ENCODE assay signal across 17 cellular contexts in the genomic region with DNA sequence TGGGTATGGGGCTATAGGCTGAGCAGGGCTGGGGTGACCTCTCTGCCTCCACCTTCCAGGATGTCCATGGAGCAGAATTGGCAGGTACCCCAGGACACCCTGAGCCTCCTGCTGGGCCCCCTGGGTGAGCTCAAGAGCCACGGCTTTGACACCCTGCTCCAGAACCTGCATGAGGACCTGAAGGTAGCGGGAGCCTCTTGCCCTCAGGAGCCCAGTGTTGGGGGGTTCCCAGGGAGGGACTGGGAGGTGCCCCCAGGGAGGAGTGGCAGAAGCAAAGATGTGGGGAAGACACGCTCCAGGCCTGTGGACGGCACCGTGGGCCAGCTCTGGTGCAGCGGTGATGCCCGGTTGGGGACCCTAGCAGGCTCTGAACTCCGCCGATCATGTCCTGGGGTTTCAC. TPM values are rescaled to one million over a fixed set of nuclear protein-coding genes. Genes with fewer than 3 reads are reported as not detected.
"Had no signal": no experiment of that assay in that cellular context is flagged by ENCODE, and none has a peak within 500 bp of the region (broad histone marks: within the 10 kb centered on the region; RNA-seq: fewer than 3 reads in every experiment).

No MANE protein-coding gene starts in this region.

- H2AFZ ChIP-seq: hepatocyte had no signal

- H3K4me1 ChIP-seq: ascending aorta had no signal

- H3K4me1 Mint-ChIP-seq: activated naive CD8-positive, alpha-beta T cell treated with anti-CD3 and anti-CD28 coated beads, Interleukin-2, amount 50 U/mL, for 24 hours; natural killer cell had no signal

- ATAC-seq: activated CD4-positive, CD25-positive, alpha-beta regulatory T cell treated with anti-CD3 and anti-CD28 coated beads, Interleukin-2, amount 50 U/mL, for 24 hours; activated naive CD8-positive, alpha-beta T cell treated with anti-CD3 and anti-CD28 coated beads, Interleukin-2, amount 50 U/mL, for 24 hours; natural killer cell; psoas muscle had no signal

- H3K4me2 ChIP-seq: hepatocyte had no signal

- H3K27me3 ChIP-seq: ascending aorta, hepatocyte had no signal

- H3K4me3 ChIP-seq: ascending aorta, hepatocyte, psoas muscle had no signal

- H3K4me3 Mint-ChIP-seq: activated naive CD4-positive, alpha-beta T cell treated with anti-CD3 and anti-CD28 coated beads for 36 hours; activated naive CD8-positive, alpha-beta T cell treated with anti-CD3 and anti-CD28 coated beads, Interleukin-2, amount 50 U/mL, for 24 hours; natural killer cell had no signal

- H3K9me3 ChIP-seq: ascending aorta, psoas muscle had no signal

- DNase-seq: activated CD4-positive, alpha-beta T cell treated with anti-CD3 and anti-CD28 coated beads, Interleukin-2, amount 50 U/mL, for 4 hours; activated naive CD4-positive, alpha-beta T cell treated with anti-CD3 and anti-CD28 coated beads for 36 hours; activated naive CD8-positive, alpha-beta T cell treated with anti-CD3 and anti-CD28 coated beads, Interleukin-2, amount 50 U/mL, for 24 hours; islet precursor cell; natural killer cell; stimulated activated CD4-positive, alpha-beta T cell treated with anti-CD3 and anti-CD28 coated beads, Interleukin-12 subunit alpha, Interleukin-12 subunit beta, amount 100 ng/mL, for 4 hours; stimulated activated CD4-positive, alpha-beta T cell treated with anti-CD3 and anti-CD28 coated beads, Interleukin-2, amount 100 ng/mL, for 24 hours had no signal

- H3K79me2 ChIP-seq: hepatocyte had no signal

- H3K36me3 Mint-ChIP-seq: natural killer cell had no signal

- H3K9me3 Mint-ChIP-seq: activated naive CD4-positive, alpha-beta T cell treated with anti-CD3 and anti-CD28 coated beads for 36 hours; activated naive CD8-positive, alpha-beta T cell treated with anti-CD3 and anti-CD28 coated beads, Interleukin-2, amount 50 U/mL, for 24 hours; activated T-helper 2 cell treated with anti-CD3 and anti-CD28 coated beads, Interferon-gamma antibody, Interleukin-2, Interleukin-4, amounts not matched to agents 10 μg/mL and 5 μg/mL and 100 μg/mL, durations not matched to agents 14 hours and 24 hours and 36 hours; natural killer cell had no signal

- H3K27ac Mint-ChIP-seq: activated naive CD4-positive, alpha-beta T cell treated with anti-CD3 and anti-CD28 coated beads for 36 hours; activated naive CD8-positive, alpha-beta T cell treated with anti-CD3 and anti-CD28 coated beads, Interleukin-2, amount 50 U/mL, for 24 hours; activated T-helper 2 cell treated with anti-CD3 and anti-CD28 coated beads, Interferon-gamma antibody, Interleukin-2, Interleukin-4, amounts not matched to agents 10 μg/mL and 5 μg/mL and 100 μg/mL, durations not matched to agents 14 hours and 24 hours and 36 hours; natural killer cell had no signal

- H3K27ac ChIP-seq: ascending aorta, hepatocyte had no signal

RNA-seq across cellular contexts. Expression of a gene that starts 8.3 kb away (rescaled TPM):
- total RNA-seq: SK-MEL-5 had no signal

RNA-seq across cellular contexts. Expression of a gene that starts 37.1 kb away (rescaled TPM):
- total RNA-seq: activated naive CD4-positive, alpha-beta T cell treated with anti-CD3 and anti-CD28 coated beads for 36 hours; activated T-helper 2 cell treated with anti-CD3 and anti-CD28 coated beads, Interferon-gamma antibody, Interleukin-2, Interleukin-4, amounts not matched to agents 10 μg/mL and 5 μg/mL and 100 μg/mL, durations not matched to agents 14 hours and 24 hours and 36 hours; ascending aorta; chondrocyte; dermis blood vessel endothelial cell; natural killer cell; SK-MEL-5 had no signal

RNA-seq across cellular contexts. Expression of a gene that starts 47.6 kb away (rescaled TPM):
- total RNA-seq: activated naive CD4-positive, alpha-beta T cell treated with anti-CD3 and anti-CD28 coated beads for 36 hours; activated T-helper 2 cell treated with anti-CD3 and anti-CD28 coated beads, Interferon-gamma antibody, Interleukin-2, Interleukin-4, amounts not matched to agents 10 μg/mL and 5 μg/mL and 100 μg/mL, durations not matched to agents 14 hours and 24 hours and 36 hours; ascending aorta; chondrocyte; dermis blood vessel endothelial cell; epithelial cell of proximal tubule; hepatocyte; left lobe of liver; natural killer cell; psoas muscle; SK-MEL-5 had no signal
- polyA plus RNA-seq: psoas muscle had no signal
